In the genomic region with DNA sequence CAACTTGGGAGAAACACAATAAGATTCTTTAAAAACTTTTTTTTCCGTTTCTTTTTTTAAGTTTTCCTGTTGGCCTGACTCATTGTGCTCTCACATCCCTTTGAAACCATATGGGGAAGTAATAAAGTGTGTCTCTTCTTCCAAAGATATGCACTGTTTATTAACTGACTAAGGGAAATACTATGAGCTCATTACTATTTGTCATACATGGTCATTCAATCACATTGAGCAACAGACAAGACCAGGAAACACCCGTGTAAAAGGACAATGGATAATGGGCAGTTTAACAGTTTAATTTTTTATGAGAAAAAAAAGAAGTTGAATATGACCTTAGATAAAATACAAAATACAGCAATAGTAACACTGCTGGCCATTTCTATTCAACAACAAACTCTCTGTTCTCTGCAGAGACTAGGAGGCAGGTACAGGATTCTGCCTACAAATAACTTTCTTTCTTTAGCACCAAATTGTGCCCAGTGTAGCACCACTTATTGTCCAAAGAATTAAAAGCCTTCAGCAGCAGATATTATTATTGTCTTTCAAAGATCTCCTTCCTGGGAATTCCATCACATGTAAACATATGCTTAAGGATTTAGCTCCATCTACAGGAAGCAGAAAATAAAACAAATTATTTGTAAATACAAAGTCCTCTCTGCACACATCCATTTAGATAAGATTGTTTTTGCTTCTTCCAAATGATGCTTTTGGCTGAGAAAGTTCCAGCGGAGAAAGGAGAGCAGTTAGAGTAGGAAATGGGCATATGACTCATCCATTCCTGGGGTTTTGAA, we compare ENCODE assay signal across 9 cellular contexts. TPM values are rescaled to one million over a fixed set of nuclear protein-coding genes. Genes with fewer than 3 reads are reported as not detected.
A peak's percentile ranks its signal among the peaks of the same experiment; 100 is the strongest.
DNase-seq lines count a peak whose midpoint lies in the region; ATAC-seq and TF ChIP-seq lines count a peak whose summit lies in the region.
"Had no signal": no experiment of that assay in that cellular context is flagged by ENCODE, and none has a peak within 500 bp of the region (broad histone marks: within the 10 kb centered on the region; RNA-seq: fewer than 3 reads in every experiment).

No MANE protein-coding gene starts in this region.

- H3K36me3 ChIP-seq in HEK293 (ENCODE audit: control insufficient read depth in 2 of 2, insufficient read depth in 1 of 2, low read length in 2 of 2) (no peaks in the 10 kb centered on the region), SJSA1 (no peaks in the 10 kb centered on the region)
- no peaks in the 10 kb centered on the region for H3K36me3 ChIP-seq in CD4-positive, alpha-beta memory T cell (ENCODE audit: insufficient read depth, low read length)

- no peaks in the 10 kb centered on the region for H3K9me3 ChIP-seq in HEK293 (ENCODE audit: control insufficient read depth, insufficient read depth, low read depth, low read length)
- H3K9me3 ChIP-seq in SJSA1 (replicated peaks): no peaks in the 10 kb centered on the region
- no peaks in the 10 kb centered on the region for H3K9me3 ChIP-seq in CD4-positive, alpha-beta memory T cell (ENCODE audit: control insufficient read depth in 1 of 2, low read length in 2 of 2)

- H3K4me3 ChIP-seq in HEK293 (ENCODE audit: low read depth, low read length): no peak overlapping the region
- no peak overlapping the region for H3K4me3 ChIP-seq in SJSA1
- no peak overlapping the region for H3K4me3 ChIP-seq in retinal pigment epithelial cell (ENCODE audit: low read length)
- no peak overlapping the region for H3K4me3 ChIP-seq in CD4-positive, alpha-beta memory T cell (ENCODE audit: low read length in 2 of 2)

- DNase-seq in SJSA1 (ENCODE audit: low read depth in 1 of 2, low spot score in 2 of 2) (peak; percentile 61 to 93), foreskin keratinocyte (peak; percentile 94 to 98), retinal pigment epithelial cell (ENCODE audit: low read depth) (peak; percentile 49), HEK293T (ENCODE audit: extremely low spot score) (no peak)
- DNase-seq in stimulated activated CD4-positive, alpha-beta T cell treated with anti-CD3 and anti-CD28 coated beads, Interleukin-15, amount 100 ng/mL, for 24 hours: no peak
- DNase-seq in CD4-positive, alpha-beta memory T cell: no peak

- H3K27me3 Mint-ChIP-seq in CD4-positive, alpha-beta memory T cell: peaks cover 17 to 18% of the 10 kb centered on the region in 2 donors

- POLR2A ChIA-PET in HEK293 (lab: Yijun Ruan, JAX): no interaction called here
- POLR2A ChIA-PET in CD4-positive, alpha-beta memory T cell (lab: Charles Lee; ENCODE audit: partially characterized antibody): no interaction called here
- POLR2A ChIA-PET in HEK293T (lab: Yijun Ruan, JAX): no interaction called here

- no peak overlapping the region for H3K4me3 Mint-ChIP-seq in CD4-positive, alpha-beta memory T cell
- H3K4me3 Mint-ChIP-seq: T-helper 1 cell treated with Interleukin-12 subunit alpha and Interleukin-12 subunit beta and Interleukin-4 antibody, amounts not matched to agents 30 μg/mL and 1 μg/mL, for 36 hours had no signal

- CTCF ChIA-PET in HEK293 (lab: Yijun Ruan, JAX) (interaction anchor here (0.5 to 3.4 kb wide), 14 partner anchors 9 to 1578 kb away, joined by 3 to 14 read pairs (median 5); no protein-coding TSS in a partner anchor), HEK293T (lab: Yijun Ruan, JAX) (interaction anchor here (0.6 to 1.0 kb wide), 3 partner anchors 77 to 851 kb away, joined by 3 read pairs; no protein-coding TSS in a partner anchor)
- CTCF ChIA-PET in CD4-positive, alpha-beta memory T cell (lab: Charles Lee; ENCODE audit: partially characterized antibody): interaction anchor here (1.0 to 2.5 kb wide), 6 partner anchors 113 to 1578 kb away, joined by 3 to 16 read pairs (median 4); no protein-coding TSS in a partner anchor

- TF ChIP-seq CTCF in HEK293 (tag by site-specific recombination; IDR thresholded peaks at IDR 0.05): no peak
- TF ChIP-seq CTCF in foreskin keratinocyte (conservative IDR thresholded peaks at IDR 0.05): peak; percentile 60
- peak; percentile 36 for TF ChIP-seq CTCF in retinal pigment epithelial cell (conservative IDR thresholded peaks at IDR 0.05; ENCODE audit: low read depth, low read length)

- no peaks in the 10 kb centered on the region for H3K27me3 ChIP-seq in SJSA1 (replicated peaks)
- no peaks in the 10 kb centered on the region for H3K27me3 ChIP-seq in foreskin keratinocyte
- H3K27me3 ChIP-seq in CD4-positive, alpha-beta memory T cell (ENCODE audit: insufficient read depth, low read length): no peaks in the 10 kb centered on the region

- ATAC-seq in foreskin keratinocyte: peak; percentile 88
- no peak for ATAC-seq in GM21825 (IDR thresholded peaks at IDR 0.05; ENCODE audit: unreplicated experiment)

- H3K9me3 Mint-ChIP-seq in CD4-positive, alpha-beta memory T cell: peaks cover 0 to 2% (median 0%) of the 10 kb centered on the region in 8 donors
- H3K9me3 Mint-ChIP-seq: T-helper 1 cell treated with Interleukin-12 subunit alpha and Interleukin-12 subunit beta and Interleukin-4 antibody, amounts not matched to agents 30 μg/mL and 1 μg/mL, for 36 hours had no signal

- H3K27ac ChIP-seq in HEK293 (ENCODE audit: extremely low read depth, low read depth, low read length): no peak overlapping the region
- peak overlapping the region; percentile 99 for H3K27ac ChIP-seq in SJSA1
- peak overlapping the region; percentile 85 for H3K27ac ChIP-seq in foreskin keratinocyte
- no peak overlapping the region for H3K27ac ChIP-seq in CD4-positive, alpha-beta memory T cell (ENCODE audit: low read depth, low read length)

- no peaks in the 10 kb centered on the region for H3K36me3 Mint-ChIP-seq in CD4-positive, alpha-beta memory T cell

- H3K4me1 Mint-ChIP-seq in CD4-positive, alpha-beta memory T cell: no peaks in the 10 kb centered on the region

- 0 out of 2 replicates have a peak, but pooled peaks cover 5% of the 10 kb centered on the region for H3K4me1 ChIP-seq in HEK293 (ENCODE audit: control insufficient read depth, insufficient read depth, low read length)
- H3K4me1 ChIP-seq in SJSA1 (replicated peaks): peaks cover 59% of the 10 kb centered on the region
- H3K4me1 ChIP-seq in foreskin keratinocyte: peaks cover 57% of the 10 kb centered on the region
- no peaks in the 10 kb centered on the region for H3K4me1 ChIP-seq in CD4-positive, alpha-beta memory T cell (ENCODE audit: insufficient read depth, low read length)

- intact Hi-C loops in CD4-positive, alpha-beta memory T cell (cut with micrococcal nuclease): no loop called here

- H3K27ac Mint-ChIP-seq in CD4-positive, alpha-beta memory T cell: no peak overlapping the region
- H3K27ac Mint-ChIP-seq: T-helper 1 cell treated with Interleukin-12 subunit alpha and Interleukin-12 subunit beta and Interleukin-4 antibody, amounts not matched to agents 30 μg/mL and 1 μg/mL, for 36 hours had no signal

TF ChIP-seq in HEK293, 187 proteins besides CTCF, POLR2A, EP300 and RAD21 (continues in another document):
- TF ChIP-seq ZNF549 (tag by site-specific recombination; IDR thresholded peaks at IDR 0.05): no peak
- TF ChIP-seq KLF9 (tag by site-specific recombination; IDR thresholded peaks at IDR 0.05; ENCODE audit: low read depth): no peak
- no peak for TF ChIP-seq ZNF473 (tag by site-specific recombination; IDR thresholded peaks at IDR 0.05)
- TF ChIP-seq, protein P1, sequence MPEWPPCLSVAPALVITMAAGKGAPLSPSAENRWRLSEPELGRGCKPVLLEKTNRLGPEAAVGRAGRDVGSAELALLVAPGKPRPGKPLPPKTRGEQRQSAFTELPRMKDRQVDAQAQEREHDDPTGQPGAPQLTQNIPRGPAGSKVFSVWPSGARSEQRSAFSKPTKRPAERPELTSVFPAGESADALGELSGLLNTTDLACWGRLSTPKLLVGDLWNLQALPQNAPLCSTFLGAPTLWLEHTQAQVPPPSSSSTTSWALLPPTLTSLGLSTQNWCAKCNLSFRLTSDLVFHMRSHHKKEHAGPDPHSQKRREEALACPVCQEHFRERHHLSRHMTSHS (tag by site-specific recombination; IDR thresholded peaks at IDR 0.05): no peak
- no peak for TF ChIP-seq ZNF792 (tag by site-specific recombination; IDR thresholded peaks at IDR 0.05)
- no peak for TF ChIP-seq ZSCAN16 (tag by site-specific recombination; IDR thresholded peaks at IDR 0.05)
- no peak for TF ChIP-seq ZNF776 (tag by site-specific recombination; IDR thresholded peaks at IDR 0.05; ENCODE audit: borderline replicate concordance)

TF ChIP-seq in HEK293T, 16 proteins besides CTCF, POLR2A, EP300 and RAD21:
- TF ChIP-seq ARNT (IDR thresholded peaks at IDR 0.05) (no peak), BHLHE40 (IDR thresholded peaks at IDR 0.05; ENCODE audit: borderline replicate concordance) (no peak), LEF1 (IDR thresholded peaks at IDR 0.05; ENCODE audit: borderline replicate concordance) (no peak), FOXA1 (IDR thresholded peaks at IDR 0.05) (no peak), FOXK2 (IDR thresholded peaks at IDR 0.05) (no peak), SP1 (IDR thresholded peaks at IDR 0.05) (no peak), HDGF (IDR thresholded peaks at IDR 0.05; ENCODE audit: borderline replicate concordance) (no peak), ZNF384 (IDR thresholded peaks at IDR 0.05) (no peak), TARDBP (IDR thresholded peaks at IDR 0.05) (no peak), ELF4 (IDR thresholded peaks at IDR 0.05) (no peak), SUZ12 (IDR thresholded peaks at IDR 0.05) (no peak), CTBP1 (IDR thresholded peaks at IDR 0.05; ENCODE audit: borderline replicate concordance) (no peak), FOXM1 (IDR thresholded peaks at IDR 0.05; ENCODE audit: borderline replicate concordance) (no peak)
- TF ChIP-seq, protein P2, sequence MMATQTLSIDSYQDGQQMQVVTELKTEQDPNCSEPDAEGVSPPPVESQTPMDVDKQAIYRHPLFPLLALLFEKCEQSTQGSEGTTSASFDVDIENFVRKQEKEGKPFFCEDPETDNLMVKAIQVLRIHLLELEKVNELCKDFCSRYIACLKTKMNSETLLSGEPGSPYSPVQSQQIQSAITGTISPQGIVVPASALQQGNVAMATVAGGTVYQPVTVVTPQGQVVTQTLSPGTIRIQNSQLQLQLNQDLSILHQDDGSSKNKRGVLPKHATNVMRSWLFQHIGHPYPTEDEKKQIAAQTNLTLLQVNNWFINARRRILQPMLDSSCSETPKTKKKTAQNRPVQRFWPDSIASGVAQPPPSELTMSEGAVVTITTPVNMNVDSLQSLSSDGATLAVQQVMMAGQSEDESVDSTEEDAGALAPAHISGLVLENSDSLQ (IDR thresholded peaks at IDR 0.05): no peak

RNA-seq across cellular contexts. Expression of a gene that starts 55.0 kb away (rescaled TPM):
- total RNA-seq in SJSA1 (2014; rRNA removed; shearing (Covaris generic)): 17.0 and 24.5 TPM in 2 replicates
- total RNA-seq in foreskin keratinocyte: 1.9 and 3.7 TPM in 2 replicates
- polyA plus RNA-seq in foreskin keratinocyte: 2.4 and 4.2 TPM in 2 replicates
- 1 to 10 TPM; 9.2 to 9.8 TPM for total RNA-seq in CD4-positive, alpha-beta memory T cell
- 1 to 10 TPM; 1.5 to 2.3 TPM for polyA plus RNA-seq in CD4-positive, alpha-beta memory T cell

Comparison
In these comparisons a context has a peak if more than half of its experiments do, and no peak if none do; other contexts are left out.
1. H3K27ac ChIP-seq: peak in SJSA1 (single experiment) and foreskin keratinocyte (single experiment); none in HEK293 (single experiment) and CD4-positive, alpha-beta memory T cell (single experiment).
2. DNase-seq: peak in SJSA1 (2 of 2), foreskin keratinocyte (2 of 2) and retinal pigment epithelial cell (single experiment); none in stimulated activated CD4-positive, alpha-beta T cell treated with anti-CD3 and anti-CD28 coated beads, Interleukin-15, amount 100 ng/mL, for 24 hours (single experiment), CD4-positive, alpha-beta memory T cell (0 of 5) and HEK293T (single experiment).